ENCODE assay signal across 8 cellular contexts in the genomic region with DNA sequence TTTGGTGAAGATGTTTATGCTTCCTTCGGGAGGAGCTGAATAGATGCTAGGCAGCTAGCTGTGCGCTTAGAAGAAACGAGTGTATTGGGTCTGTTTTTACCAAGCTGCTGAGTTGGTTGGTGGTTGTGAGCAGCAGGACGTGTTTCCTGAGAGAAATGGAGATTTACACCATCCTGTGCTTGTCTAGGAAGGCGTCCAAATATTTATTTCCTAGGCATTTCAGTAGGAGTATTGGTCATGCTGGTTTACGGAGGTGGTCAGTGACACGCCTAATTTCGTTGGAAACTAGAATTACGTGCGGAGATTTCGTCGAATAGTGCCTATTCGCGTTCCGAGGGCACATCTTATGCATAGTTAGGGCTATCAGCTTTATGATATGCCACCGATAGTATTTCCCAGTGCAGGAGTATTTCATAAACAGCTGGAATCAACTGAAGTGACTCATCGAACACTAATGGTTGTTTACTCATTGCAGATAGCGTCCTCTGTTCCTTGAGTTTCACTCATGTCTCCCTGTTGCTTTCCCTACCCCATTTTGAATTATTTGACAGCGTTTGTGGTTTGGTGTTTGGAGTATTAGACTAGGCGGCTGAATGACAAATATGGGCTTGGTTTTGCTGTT. TPM values are rescaled to one million over a fixed set of nuclear protein-coding genes. Genes with fewer than 3 reads are reported as not detected.
DNase-seq lines count a peak whose midpoint lies in the region; ATAC-seq and TF ChIP-seq lines count a peak whose summit lies in the region.

No MANE protein-coding gene starts in this region.

- H3K36me3 ChIP-seq in Panc1 (ENCODE audit: control insufficient read depth, insufficient read depth, low read length), result no peaks in the 10 kb centered on the region; the same call in 1 of the 2 replicates
- H3K36me3 ChIP-seq in transverse colon, result no peaks in the 10 kb centered on the region

- H3K27ac ChIP-seq in Panc1 (ENCODE audit: low read length) (peak overlapping the region; percentile 97), transverse colon (peak overlapping the region; percentile 88 to 95 (median 92))

- no peaks in the 10 kb centered on the region for H3K27me3 Mint-ChIP-seq in dendritic cell treated with granulocyte-macrophage colony-stimulating factor and Interleukin-4, amounts not matched to agents 40 ng/mL and 50 ng/mL, for 4 days
- H3K27me3 Mint-ChIP-seq in memory B cell, result peaks cover 3% of the 10 kb centered on the region

- no peaks in the 10 kb centered on the region for H3K27me3 ChIP-seq in Panc1 (ENCODE audit: control insufficient read depth, insufficient read depth, low read length)
- no peaks in the 10 kb centered on the region for H3K27me3 ChIP-seq in transverse colon

- no peak for TF ChIP-seq POLR2A in transverse colon (IDR thresholded peaks at IDR 0.05)

- H3K4me3 Mint-ChIP-seq in dendritic cell treated with granulocyte-macrophage colony-stimulating factor and Interleukin-4, amounts not matched to agents 40 ng/mL and 50 ng/mL, for 4 days, result peak overlapping the region; percentile 88
- H3K4me3 Mint-ChIP-seq in memory B cell, result peak overlapping the region; percentile 96

- H3K36me3 Mint-ChIP-seq in dendritic cell treated with granulocyte-macrophage colony-stimulating factor and Interleukin-4, amounts not matched to agents 40 ng/mL and 50 ng/mL, for 4 days (ENCODE audit: low read depth), result peaks cover 30% of the 10 kb centered on the region
- peaks cover 3% of the 10 kb centered on the region for H3K36me3 Mint-ChIP-seq in memory B cell

- H3K4me1 Mint-ChIP-seq in dendritic cell treated with granulocyte-macrophage colony-stimulating factor and Interleukin-4, amounts not matched to agents 40 ng/mL and 50 ng/mL, for 4 days (ENCODE audit: low read depth), result peaks cover 30% of the 10 kb centered on the region
- peaks cover 20% of the 10 kb centered on the region for H3K4me1 Mint-ChIP-seq in memory B cell

- intact Hi-C loops in Panc1 (cut with micrococcal nuclease; ENCODE audit: unreplicated experiment), result no loop called here
- intact Hi-C loops in dendritic cell treated with granulocyte-macrophage colony-stimulating factor and Interleukin-4, amounts not matched to agents 40 ng/mL and 50 ng/mL, for 4 days (cut with micrococcal nuclease), result no loop called here
- intact Hi-C loops in transverse colon (cut with DNase I; ENCODE audit: low total_unique reads), result no loop called here

- BruUV-seq in Panc1 (replicated peaks; lab: Mats Ljungman, UMichigan), result no TSS peak

- peak overlapping the region; percentile 94 for H3K27ac Mint-ChIP-seq in dendritic cell treated with granulocyte-macrophage colony-stimulating factor and Interleukin-4, amounts not matched to agents 40 ng/mL and 50 ng/mL, for 4 days
- H3K27ac Mint-ChIP-seq in memory B cell, result peak overlapping the region; percentile 100

- 2 to 5% methylated on average over 8 to 20 of the region's 20 CpGs for WGBS in transverse colon (ENCODE audit: low coverage in 1 of 2), 2 donors

- CTCF ChIA-PET in Panc1 (lab: Charles Lee), result no interaction called here

- no peak for TF ChIP-seq CTCF in Panc1 (IDR thresholded peaks at IDR 0.05)
- no peak for TF ChIP-seq CTCF in transverse colon (IDR thresholded peaks at IDR 0.05)

- in situ Hi-C loops in Panc1 (cut with HindIII; ENCODE audit: low pct_unique_long_range_greater_than_20kb, low sequenced_read_pairs) (no loop called here), transverse colon (cut with MboI; ENCODE audit: low pct_ligation_motif_present in 1 of 4, low pct_unique_long_range_greater_than_20kb in 1 of 4, low sequenced_read_pairs in 3 of 4) (loop anchor here in 3 of 4 donors (10.0 to 25.0 kb wide), 3 partner anchors 66 to 97 kb away; partner anchors contain the start of genes RAB21 (in 1 of the 3) and TPH2 (in 1 of the 3))

- POLR2A ChIA-PET in Panc1 (lab: Charles Lee), result no interaction called here

- H3K9me3 ChIP-seq in Panc1 (ENCODE audit: control insufficient read depth, insufficient read depth, low read depth, low read length) (no peaks in the 10 kb centered on the region), transverse colon (no peaks in the 10 kb centered on the region)

- H3K4me3 ChIP-seq in Panc1 (ENCODE audit: low read depth in 2 of 2, low read length in 2 of 2) (peak overlapping the region; percentile 93 to 99), transverse colon (peak overlapping the region; percentile 58 to 76 (median 64))

- H3K4me1 ChIP-seq in Panc1 (ENCODE audit: control insufficient read depth, insufficient read depth, low read length) (peaks cover 18% of the 10 kb centered on the region), transverse colon (peaks cover 10 to 43% (median 16%) of the 10 kb centered on the region in 4 donors)

- no peaks in the 10 kb centered on the region for H3K9me3 Mint-ChIP-seq in dendritic cell treated with granulocyte-macrophage colony-stimulating factor and Interleukin-4, amounts not matched to agents 40 ng/mL and 50 ng/mL, for 4 days
- no peaks in the 10 kb centered on the region for H3K9me3 Mint-ChIP-seq in memory B cell

- ATAC-seq in GM18499 (IDR thresholded peaks at IDR 0.05; ENCODE audit: insufficient read depth, unreplicated experiment), result peak; percentile 13
- ATAC-seq in HG03280 (IDR thresholded peaks at IDR 0.05; ENCODE audit: unreplicated experiment), result peak; percentile 5
- peak; percentile 23 for ATAC-seq in Panc1
- peak; percentile 13 for ATAC-seq in memory B cell (ENCODE audit: low read depth)

- DNase-seq in AG08396 (ENCODE audit: low spot score), result peak; percentile 54
- DNase-seq in Panc1 (ENCODE audit: low read depth, low spot score), result peak; percentile 30
- DNase-seq in memory B cell (ENCODE audit: low spot score in 2 of 2), result no peak
- DNase-seq in transverse colon, result no peak
- DNase-seq in T1000 (lab: John Stamatoyannopoulos, UW), result no peak

- no peak for TF ChIP-seq EP300 in transverse colon (IDR thresholded peaks at IDR 0.05; ENCODE audit: low read depth)

RNA-seq across cellular contexts. Expression of gene TBC1D15, which starts 0.8 kb away (rescaled TPM):
- total RNA-seq in Panc1 (2021; ENCODE audit: unreplicated experiment) (33.1 TPM), transverse colon (10 to 100 TPM in 3 of 4 donors, 1 to 10 TPM in 1; 5.6 to 42.1 (median 31.1) TPM)
- 13.1 TPM for polyA plus RNA-seq in Panc1 (2012; ENCODE audit: insufficient read length)

Comparison
In these comparisons a context has a peak if more than half of its experiments do, and no peak if none do; other contexts are left out.
1. DNase-seq: peak in AG08396 (single experiment) and Panc1 (single experiment); none in memory B cell (0 of 2), transverse colon (single experiment) and T1000 (single experiment).
2. Peak in every context shown above with its lines, with median percentiles within 50 percentile points of each other: ATAC-seq.